ENCODE assay signal across 13 cellular contexts in genomic region chr1:19438552-19439196, GRCh38. TPM values are rescaled to one million over a fixed set of nuclear protein-coding genes. Genes with fewer than 3 reads are reported as not detected.
DNase-seq lines count a peak whose midpoint lies in the region; ATAC-seq and TF ChIP-seq lines count a peak whose summit lies in the region.
"Had no signal": no experiment of that assay in that cellular context is flagged by ENCODE, and none has a peak within 500 bp of the region (broad histone marks: within the 10 kb centered on the region; RNA-seq: fewer than 3 reads in every experiment).

No MANE protein-coding gene starts in this region.

- peaks cover 0 to 89% (median 12%) of the 10 kb centered on the region in 4 donors for H3K4me1 ChIP-seq in Peyer's patch
- peaks cover 64 to 83% of the 10 kb centered on the region in 2 donors for H3K4me1 ChIP-seq in left lung

- H3K27ac ChIP-seq in Peyer's patch = peak overlapping the region; percentile 59 to 88 (median 70)
- peak overlapping the region; percentile 57 for H3K27ac ChIP-seq in angular gyrus (ENCODE audit: low read depth, low read length)
- peak overlapping the region; percentile 75 to 79 for H3K27ac ChIP-seq in left lung
- H3K27ac ChIP-seq: KMS-11 had no signal

- H3K4me3 Mint-ChIP-seq in stimulated activated naive B cell treated with anti-CD40 and anti-IgM and Interleukin-4, amounts not matched to agents 10 μg/mL and 1 μg/mL and 100 μg/mL, for 72 hours = no peak overlapping the region

- ATAC-seq in left lung (no peak), GM19395 (IDR thresholded peaks at IDR 0.05; ENCODE audit: unreplicated experiment) (no peak)
- ATAC-seq in stimulated activated naive B cell treated with anti-CD40 and anti-IgM and Interleukin-4, amounts not matched to agents 10 μg/mL and 1 μg/mL and 100 μg/mL, for 72 hours (replicated peaks) = no peak

- TF ChIP-seq CTCF in Peyer's patch (IDR thresholded peaks at IDR 0.05) = no peak
- TF ChIP-seq CTCF in left lung (IDR thresholded peaks at IDR 0.05) = no peak

- DNase-seq in Peyer's patch (no peak), left lung (no peak), SW480 (ENCODE audit: low spot score) (no peak), kidney glomerular epithelial cell (lab: John Stamatoyannopoulos, UW) (no peak), kidney tubule cell (ENCODE audit: low spot score) (no peak)
- no peak for DNase-seq in stimulated activated naive B cell treated with anti-CD40 and anti-IgM and Interleukin-4, amounts not matched to agents 10 μg/mL and 1 μg/mL and 100 μg/mL, for 72 hours
- DNase-seq: amniotic stem cell, GF-D8, NCI-H774 had no signal

- H3K27me3 ChIP-seq in Peyer's patch (no peaks in the 10 kb centered on the region), left lung (no peaks in the 10 kb centered on the region)

- no peak for TF ChIP-seq POLR2A in Peyer's patch (IDR thresholded peaks at IDR 0.05)

- H3K27ac Mint-ChIP-seq in stimulated activated naive B cell treated with anti-CD40 and anti-IgM and Interleukin-4, amounts not matched to agents 10 μg/mL and 1 μg/mL and 100 μg/mL, for 72 hours = peak overlapping the region; percentile 51
- H3K27ac Mint-ChIP-seq: progenitor cell of endocrine pancreas had no signal

- H3K27me3 Mint-ChIP-seq in stimulated activated naive B cell treated with anti-CD40 and anti-IgM and Interleukin-4, amounts not matched to agents 10 μg/mL and 1 μg/mL and 100 μg/mL, for 72 hours = no peaks in the 10 kb centered on the region
- H3K27me3 Mint-ChIP-seq: progenitor cell of endocrine pancreas had no signal

- H3K36me3 ChIP-seq in Peyer's patch (no peaks in the 10 kb centered on the region), left lung (no peaks in the 10 kb centered on the region)

- H3K4me1 Mint-ChIP-seq in stimulated activated naive B cell treated with anti-CD40 and anti-IgM and Interleukin-4, amounts not matched to agents 10 μg/mL and 1 μg/mL and 100 μg/mL, for 72 hours = peaks cover 39 to 73% of the 10 kb centered on the region in 2 donors

- intact Hi-C loops in left lung (cut with DNase I) = no loop called here

- H3K9me3 ChIP-seq in Peyer's patch (no peaks in the 10 kb centered on the region), left lung (no peaks in the 10 kb centered on the region)

- no peaks in the 10 kb centered on the region for H3K9me3 Mint-ChIP-seq in stimulated activated naive B cell treated with anti-CD40 and anti-IgM and Interleukin-4, amounts not matched to agents 10 μg/mL and 1 μg/mL and 100 μg/mL, for 72 hours

- H3K4me3 ChIP-seq in Peyer's patch = no peak overlapping the region
- no peak overlapping the region for H3K4me3 ChIP-seq in left lung

- peaks cover 20 to 24% of the 10 kb centered on the region in 2 donors for H3K36me3 Mint-ChIP-seq in stimulated activated naive B cell treated with anti-CD40 and anti-IgM and Interleukin-4, amounts not matched to agents 10 μg/mL and 1 μg/mL and 100 μg/mL, for 72 hours

RNA-seq across cellular contexts. Expression of gene CAPZB, which starts 46.7 kb away (rescaled TPM):
- total RNA-seq in Peyer's patch = 100 to 1,000 TPM; 107 to 210 (median 119) TPM
- 100 to 1,000 TPM; 293 to 327 TPM for total RNA-seq in left lung
